Comparison of ENCODE assay signal across 13 cellular contexts in genomic region chr11:70762810-70763209, GRCh38.
A peak's percentile ranks its signal among the peaks of the same experiment; 100 is the strongest.
DNase-seq lines count a peak whose midpoint lies in the region; ATAC-seq and TF ChIP-seq lines count a peak whose summit lies in the region.
"Had no signal": no experiment of that assay in that cellular context is flagged by ENCODE, and none has a peak within 500 bp of the region (broad histone marks: within the 10 kb centered on the region; RNA-seq: fewer than 3 reads in every experiment).

No MANE protein-coding gene starts in this region.

- H3K4me2 ChIP-seq in MM.1S (ENCODE audit: low read depth, low read length): no peak overlapping the region
- H3K4me2 ChIP-seq: BLaER1 treated with 17β-estradiol and CSF1 and Interleukin-3, amounts not matched to agents 10 nM and 100 nM had no signal

- H3K27ac ChIP-seq in left lung: no peak overlapping the region
- no peak overlapping the region for H3K27ac ChIP-seq in thyroid gland
- H3K27ac ChIP-seq in MM.1S (ENCODE audit: low read length): no peak overlapping the region
- H3K27ac ChIP-seq: BLaER1 treated with 17β-estradiol and CSF1 and Interleukin-3, amounts not matched to agents 10 nM and 100 nM had no signal

- no peaks in the 10 kb centered on the region for H3F3A ChIP-seq in MM.1S (ENCODE audit: insufficient read depth, low read length)

- no peak overlapping the region for H2AFZ ChIP-seq in MM.1S (ENCODE audit: low read length)

- DNase-seq in Right ventricle myocardium superior (peak; percentile 13), Right ventricle myocardium inferior (ENCODE audit: missing footprints) (no peak), NCI-H2029 treated with DMSO at 0.1 percent for 48 hours (lab: John Stamatoyannopoulos, UW) (peak; percentile 11), left lung (no peak), thyroid gland (peak; percentile 82 to 90), MM.1S (no peak), NCI-H1436 (lab: John Stamatoyannopoulos, UW) (no peak)
- DNase-seq: ACHN; CD4-positive, CD25-positive, alpha-beta regulatory T cell; DMS53 had no signal

- H3K9me2 ChIP-seq in MM.1S (replicated peaks; ENCODE audit: insufficient read depth, low read length): no peaks in the 10 kb centered on the region

- H3K9ac ChIP-seq in MM.1S (ENCODE audit: low read length): no peak overlapping the region
- H3K9ac ChIP-seq: BLaER1 treated with 17β-estradiol and CSF1 and Interleukin-3, amounts not matched to agents 10 nM and 100 nM had no signal

- intact Hi-C loops in Right ventricle myocardium superior (cut with DNase I): no loop called here
- intact Hi-C loops in Right ventricle myocardium inferior (cut with DNase I): no loop called here
- intact Hi-C loops in left lung (cut with DNase I): no loop called here
- intact Hi-C loops in thyroid gland (cut with DNase I): no loop called here

- WGBS in thyroid gland, 2 donors: 50 to 56% methylated on average over 7 of the region's 7 CpGs

- no peaks in the 10 kb centered on the region for H4K20me1 ChIP-seq in MM.1S (ENCODE audit: insufficient read depth, low read length)
- H4K20me1 ChIP-seq: BLaER1 treated with 17β-estradiol and CSF1 and Interleukin-3, amounts not matched to agents 10 nM and 100 nM had no signal

- H3K4me3 ChIP-seq in left lung (no peak overlapping the region), thyroid gland (replicated peaks in 1 of 3) (no peak overlapping the region), MM.1S (ENCODE audit: low read length) (no peak overlapping the region)
- H3K4me3 ChIP-seq: BLaER1 treated with 17β-estradiol and CSF1 and Interleukin-3, amounts not matched to agents 10 nM and 100 nM had no signal

- no peak for ATAC-seq in Right ventricle myocardium superior (ENCODE audit: poor library complexity)
- ATAC-seq in Right ventricle myocardium inferior: no peak
- ATAC-seq in left lung: peak; percentile 55
- ATAC-seq in HG03342 (IDR thresholded peaks at IDR 0.05; ENCODE audit: unreplicated experiment): no peak
- ATAC-seq: HCT116 had no signal

- no peaks in the 10 kb centered on the region for H3K79me2 ChIP-seq in MM.1S (ENCODE audit: low read length)

- H3K27me3 ChIP-seq in left lung: no peaks in the 10 kb centered on the region
- no peaks in the 10 kb centered on the region for H3K27me3 ChIP-seq in thyroid gland
- H3K27me3 ChIP-seq in MM.1S (replicated peaks; ENCODE audit: insufficient read depth, low read length): peaks cover 62% of the 10 kb centered on the region

- H3K4me1 ChIP-seq in left lung: no peaks in the 10 kb centered on the region
- H3K4me1 ChIP-seq in thyroid gland: peaks cover 0 to 6% of the 10 kb centered on the region in 2 donors
- H3K4me1 ChIP-seq in MM.1S (ENCODE audit: low read length): no peaks in the 10 kb centered on the region

- TF ChIP-seq POLR2A in thyroid gland (IDR thresholded peaks at IDR 0.05): no peak

- no peaks in the 10 kb centered on the region for H3K36me3 ChIP-seq in left lung
- no peaks in the 10 kb centered on the region for H3K36me3 ChIP-seq in thyroid gland
- no peaks in the 10 kb centered on the region for H3K36me3 ChIP-seq in MM.1S (replicated peaks; ENCODE audit: insufficient read depth, low read length)
- H3K36me3 ChIP-seq: BLaER1 treated with 17β-estradiol and CSF1 and Interleukin-3, amounts not matched to agents 10 nM and 100 nM had no signal

- H3K9me3 ChIP-seq in left lung (peaks cover 0 to 3% of the 10 kb centered on the region in 2 donors), thyroid gland (no peaks in the 10 kb centered on the region), MM.1S (replicated peaks; ENCODE audit: insufficient read depth, low read length) (no peaks in the 10 kb centered on the region)

- no peak for TF ChIP-seq CTCF in left lung (IDR thresholded peaks at IDR 0.05)
- TF ChIP-seq CTCF in thyroid gland (IDR thresholded peaks at IDR 0.05): no peak
- TF ChIP-seq CTCF in MM.1S (IDR thresholded peaks at IDR 0.05; ENCODE audit: low read length): no peak

Comparison
In these comparisons a context has a peak if more than half of its experiments do, and no peak if none do; other contexts are left out.
1. DNase-seq: peak in Right ventricle myocardium superior (single experiment), NCI-H2029 treated with DMSO at 0.1 percent for 48 hours (single experiment) and thyroid gland (2 of 2); none in Right ventricle myocardium inferior (single experiment), left lung (0 of 2), MM.1S (single experiment) and NCI-H1436 (single experiment).